8 cellular contexts compared by ENCODE assay signal in genomic region chr9:4792054-4792571, GRCh38. TPM values are rescaled to one million over a fixed set of nuclear protein-coding genes. Genes with fewer than 3 reads are reported as not detected.
DNase-seq lines count a peak whose midpoint lies in the region; ATAC-seq and TF ChIP-seq lines count a peak whose summit lies in the region.

No MANE protein-coding gene starts in this region.

- H3K4me1 Mint-ChIP-seq in activated T-helper 2 cell treated with anti-CD3 and anti-CD28 coated beads, Interferon-gamma antibody, Interleukin-2, Interleukin-4, amounts not matched to agents 10 μg/mL and 5 μg/mL and 100 μg/mL, durations not matched to agents 14 hours and 24 hours and 36 hours (ENCODE audit: low read depth) = peaks cover 38% of the 10 kb centered on the region
- peaks cover 44% of the 10 kb centered on the region for H3K4me1 Mint-ChIP-seq in stimulated activated naive CD8-positive, alpha-beta T cell treated with anti-CD3 and anti-CD28 coated beads, Interleukin-15, amount 100 ng/mL, for 72 hours

- H3K9me3 ChIP-seq in A673 (ENCODE audit: low read depth, low read length, poor library complexity, severe bottlenecking) (no peaks in the 10 kb centered on the region), iPS-15b (ENCODE audit: control insufficient read depth, insufficient read depth, low read length) (no peaks in the 10 kb centered on the region)

- CTCF ChIA-PET in A673 (lab: Charles Lee) (interaction anchor here (0.8 kb wide), 1 partner anchor 33 kb away, joined by 3 read pairs; no protein-coding TSS in a partner anchor), GM10248 (lab: Yijun Ruan, JAX) (interaction anchor here (1.0 to 2.0 kb wide), 8 partner anchors 16 to 837 kb away, joined by 3 to 9 read pairs (median 4); partner anchors contain the start of gene RIC1)

- no peaks in the 10 kb centered on the region for H3K9me3 Mint-ChIP-seq in activated T-helper 2 cell treated with anti-CD3 and anti-CD28 coated beads, Interferon-gamma antibody, Interleukin-2, Interleukin-4, amounts not matched to agents 10 μg/mL and 5 μg/mL and 100 μg/mL, durations not matched to agents 14 hours and 24 hours and 36 hours
- H3K9me3 Mint-ChIP-seq in stimulated activated naive CD8-positive, alpha-beta T cell treated with anti-CD3 and anti-CD28 coated beads, Interleukin-15, amount 100 ng/mL, for 72 hours = peaks cover 7 to 8% of the 10 kb centered on the region in 2 donors

- H3K36me3 ChIP-seq in A673 (ENCODE audit: insufficient read depth, low read length, poor library complexity, severe bottlenecking) (no peaks in the 10 kb centered on the region), iPS-15b (ENCODE audit: control insufficient read depth, insufficient read depth, low read length) (no peaks in the 10 kb centered on the region)

- peak overlapping the region; percentile 48 for H3K27ac Mint-ChIP-seq in activated T-helper 2 cell treated with anti-CD3 and anti-CD28 coated beads, Interferon-gamma antibody, Interleukin-2, Interleukin-4, amounts not matched to agents 10 μg/mL and 5 μg/mL and 100 μg/mL, durations not matched to agents 14 hours and 24 hours and 36 hours
- peak overlapping the region in 1 of 2 donors; percentile 93 for H3K27ac Mint-ChIP-seq in stimulated activated naive CD8-positive, alpha-beta T cell treated with anti-CD3 and anti-CD28 coated beads, Interleukin-15, amount 100 ng/mL, for 72 hours

- ATAC-seq in GM19351 (IDR thresholded peaks at IDR 0.05; ENCODE audit: unreplicated experiment) (peak; percentile 39), HG03432 (IDR thresholded peaks at IDR 0.05; ENCODE audit: unreplicated experiment) (peak; percentile 35)
- ATAC-seq in stimulated activated naive CD8-positive, alpha-beta T cell treated with anti-CD3 and anti-CD28 coated beads, Interleukin-15, amount 100 ng/mL, for 72 hours = peak; percentile 58

- H3K4me1 ChIP-seq in A673 (ENCODE audit: insufficient read depth, low read length, poor library complexity, severe bottlenecking) (peaks cover 5% of the 10 kb centered on the region), iPS-15b (ENCODE audit: control insufficient read depth, insufficient read depth, low read length) (peaks cover 3% of the 10 kb centered on the region)

- H3K27me3 ChIP-seq in A673 (replicated peaks; ENCODE audit: insufficient read depth, low read depth, low read length, poor library complexity) (no peaks in the 10 kb centered on the region), iPS-15b (ENCODE audit: control insufficient read depth, insufficient read depth, low read length) (no peaks in the 10 kb centered on the region)

- H3K4me3 ChIP-seq in A673 (ENCODE audit: low read depth, low read length, poor library complexity, severe bottlenecking) (peak overlapping the region; percentile 93), iPS-15b (ENCODE audit: low read depth, low read length) (peak overlapping the region; percentile 95)

- intact Hi-C loops in A673 (cut with micrococcal nuclease; ENCODE audit: unreplicated experiment) = loop anchor here (5.0 to 10.0 kb wide), 2 partner anchors 50 to 193 kb away; partner anchors contain the start of genes AK3 and JAK2
- intact Hi-C loops in activated T-helper 2 cell treated with anti-CD3 and anti-CD28 coated beads, Interferon-gamma antibody, Interleukin-2, Interleukin-4, amounts not matched to agents 10 μg/mL and 5 μg/mL and 100 μg/mL, durations not matched to agents 14 hours and 24 hours and 36 hours (cut with micrococcal nuclease) = loop anchor here (1.0 to 2.0 kb wide), 6 partner anchors 41 to 837 kb away; partner anchors contain the start of genes AK3, CDC37L1 and RIC1

- no peak for TF ChIP-seq CTCF in A673 (conservative IDR thresholded peaks at IDR 0.05; ENCODE audit: low read depth, low read length)
- no peak for TF ChIP-seq CTCF in GM10248 (IDR thresholded peaks at IDR 0.05; ENCODE audit: control extremely low read depth, extremely low read depth, low read depth, missing control alignments)

- H3K36me3 Mint-ChIP-seq in activated T-helper 2 cell treated with anti-CD3 and anti-CD28 coated beads, Interferon-gamma antibody, Interleukin-2, Interleukin-4, amounts not matched to agents 10 μg/mL and 5 μg/mL and 100 μg/mL, durations not matched to agents 14 hours and 24 hours and 36 hours (ENCODE audit: low read depth) = peaks cover 18% of the 10 kb centered on the region

- DNase-seq in A673 (ENCODE audit: low spot score) (no peak), GM10248 (ENCODE audit: extremely low spot score) (no peak), globus pallidus (ENCODE audit: low spot score) (no peak)
- no peak for DNase-seq in activated T-helper 2 cell treated with anti-CD3 and anti-CD28 coated beads, Interferon-gamma antibody, Interleukin-2, Interleukin-4, amounts not matched to agents 10 μg/mL and 5 μg/mL and 100 μg/mL, durations not matched to agents 14 hours and 24 hours and 36 hours (ENCODE audit: low spot score)
- DNase-seq in stimulated activated naive CD8-positive, alpha-beta T cell treated with anti-CD3 and anti-CD28 coated beads, Interleukin-15, amount 100 ng/mL, for 72 hours = no peak

- peak overlapping the region; percentile 62 for H3K9ac ChIP-seq in iPS-15b (ENCODE audit: low read depth, low read length)

- POLR2A ChIA-PET in A673 (lab: Charles Lee; ENCODE audit: low non-redundant PET) = interaction anchor here (0.6 kb wide), 1 partner anchor 737 kb away, joined by 3 read pairs; no protein-coding TSS in a partner anchor
- POLR2A ChIA-PET in GM10248 (lab: Yijun Ruan, JAX) = interaction anchor here (0.9 to 1.2 kb wide), 2 partner anchors 25 to 179 kb away, joined by 3 to 4 read pairs; no protein-coding TSS in a partner anchor

- peaks cover 4% of the 10 kb centered on the region for H3K27me3 Mint-ChIP-seq in activated T-helper 2 cell treated with anti-CD3 and anti-CD28 coated beads, Interferon-gamma antibody, Interleukin-2, Interleukin-4, amounts not matched to agents 10 μg/mL and 5 μg/mL and 100 μg/mL, durations not matched to agents 14 hours and 24 hours and 36 hours (ENCODE audit: low read depth)
- H3K27me3 Mint-ChIP-seq in stimulated activated naive CD8-positive, alpha-beta T cell treated with anti-CD3 and anti-CD28 coated beads, Interleukin-15, amount 100 ng/mL, for 72 hours = no peaks in the 10 kb centered on the region

- H3K4me3 Mint-ChIP-seq in activated T-helper 2 cell treated with anti-CD3 and anti-CD28 coated beads, Interferon-gamma antibody, Interleukin-2, Interleukin-4, amounts not matched to agents 10 μg/mL and 5 μg/mL and 100 μg/mL, durations not matched to agents 14 hours and 24 hours and 36 hours (ENCODE audit: low read depth) = peak overlapping the region; percentile 76
- peak overlapping the region; percentile 97 to 99 for H3K4me3 Mint-ChIP-seq in stimulated activated naive CD8-positive, alpha-beta T cell treated with anti-CD3 and anti-CD28 coated beads, Interleukin-15, amount 100 ng/mL, for 72 hours

- H3K27ac ChIP-seq in A673 (ENCODE audit: low read depth, low read length, poor library complexity, severe bottlenecking) = no peak overlapping the region

- BruUV-seq in A673 (replicated peaks; lab: Mats Ljungman, UMichigan) = no TSS peak

RNA-seq across cellular contexts. Expression of gene RCL1, which starts 0.6 kb away (rescaled TPM):
- total RNA-seq in A673 (2021) = 29.1 and 31.2 TPM in 2 replicates
- 34.5 and 36.3 TPM in 2 replicates for total RNA-seq in activated T-helper 2 cell treated with anti-CD3 and anti-CD28 coated beads, Interferon-gamma antibody, Interleukin-2, Interleukin-4, amounts not matched to agents 10 μg/mL and 5 μg/mL and 100 μg/mL, durations not matched to agents 14 hours and 24 hours and 36 hours

RNA-seq across cellular contexts. Expression of gene AK3, which starts 51.1 kb away (rescaled TPM):
- total RNA-seq in A673 (2021) = 93.1 and 93.6 TPM in 2 replicates
- 33.9 and 34.5 TPM in 2 replicates for total RNA-seq in activated T-helper 2 cell treated with anti-CD3 and anti-CD28 coated beads, Interferon-gamma antibody, Interleukin-2, Interleukin-4, amounts not matched to agents 10 μg/mL and 5 μg/mL and 100 μg/mL, durations not matched to agents 14 hours and 24 hours and 36 hours
